In genomic region chr14:102362545-102363181, GRCh38 we compare ENCODE assay signal across 8 cellular contexts. TPM values are rescaled to one million over a fixed set of nuclear protein-coding genes. Genes with fewer than 3 reads are reported as not detected.
A peak's percentile ranks its signal among the peaks of the same experiment; 100 is the strongest.
DNase-seq lines count a peak whose midpoint lies in the region; TF ChIP-seq lines count a peak whose summit lies in the region.

Gene CINP, minus strand, starts transcription at chr14:102362890. Its CDS starts 39 bp downstream, at chr14:102362851.
Gene TECPR2, plus strand, starts transcription at chr14:102362941. Its CDS starts 13,781 bp downstream, at chr14:102376722.

- TF ChIP-seq CTCF in H9 (conservative IDR thresholded peaks at IDR 0.05) (no peak), nephron progenitor cell (IDR thresholded peaks at IDR 0.05) (no peak)

- no peak within 1 kb of the TSS for H2BK5ac ChIP-seq in H9 (ENCODE audit: insufficient read length, low read length)

- no peaks in the 10 kb centered on the region; the same call in 1 of the 2 replicates for H3K36me3 ChIP-seq in MG63

- no peak within 1 kb of the TSS for H2BK12ac ChIP-seq in H9 (ENCODE audit: insufficient read length, low read depth, low read length)

- no peaks in the 10 kb centered on the region; the same call in 1 of the 2 replicates for H3K79me2 ChIP-seq in H9 (ENCODE audit: insufficient read depth, low read length)

- peak within 1 kb of the TSS; percentile 89 for H3K4me3 ChIP-seq in MG63

- H3K79me1 ChIP-seq in H9 (ENCODE audit: insufficient read depth, low read depth, low read length, poor library complexity, severe bottlenecking) = peaks cover 3% of the 10 kb centered on the region

- H3K56ac ChIP-seq in H9 (ENCODE audit: insufficient read length, low read depth, low read length) = no peak within 1 kb of the TSS

- H3K4me1 Mint-ChIP-seq in H9 (peaks cover 6 to 10% of the 10 kb centered on the region in 2 experiments), nephron progenitor cell (peaks cover 15% of the 10 kb centered on the region)
- peaks cover 36% of the 10 kb centered on the region for H3K4me1 Mint-ChIP-seq in stimulated activated naive CD8-positive, alpha-beta T cell treated with anti-CD3 and anti-CD28 coated beads, Interleukin-15, Interleukin-2, amounts not matched to agents 100 ng/mL and 50 ng/mL, for 24 hours (ENCODE audit: low read depth)

- peaks cover 5% of the 10 kb centered on the region; the same call in 1 of the 2 replicates for H3K4me1 ChIP-seq in H9 (ENCODE audit: insufficient read depth, low read length)

- no peak within 1 kb of the TSS; the same call in 1 of the 2 replicates for H3K14ac ChIP-seq in H9 (ENCODE audit: insufficient read depth, low read length)

- H2BK120ac ChIP-seq in H9 (ENCODE audit: low read depth, low read length, poor library complexity, severe bottlenecking) = no peak within 1 kb of the TSS

- no peak within 1 kb of the TSS for H3K4ac ChIP-seq in H9 (ENCODE audit: low read depth, low read length)

- DNase-seq in ELR (ENCODE audit: low read depth) (peak; percentile 99), H9 (peak; percentile 97), MG63 (peak; percentile 95), SHP77 (lab: John Stamatoyannopoulos, UW) (peak; percentile 84 to 97), fibroblast of the conjunctiva (ENCODE audit: low read depth) (peak; percentile 92), nephron progenitor cell (peak; percentile 99)
- DNase-seq in activated effector memory CD4-positive, alpha-beta T cell treated with anti-CD3 and anti-CD28 coated beads, Interleukin-2, amount 50 U/mL, for 16 hours = peak; percentile 98

- H3K27me3 ChIP-seq in H9 (ENCODE audit: insufficient read depth, low read length) (no peaks in the 10 kb centered on the region), MG63 (no peaks in the 10 kb centered on the region)

- H3T11ph ChIP-seq in H9 (ENCODE audit: low read length) = no peak within 1 kb of the TSS

- no peak within 1 kb of the TSS for H2AFZ ChIP-seq in H9 (ENCODE audit: low read length)

- H3K9me3 Mint-ChIP-seq in H9 (no peaks in the 10 kb centered on the region), nephron progenitor cell (no peaks in the 10 kb centered on the region)
- H3K9me3 Mint-ChIP-seq in stimulated activated naive CD8-positive, alpha-beta T cell treated with anti-CD3 and anti-CD28 coated beads, Interleukin-15, Interleukin-2, amounts not matched to agents 100 ng/mL and 50 ng/mL, for 24 hours = no peaks in the 10 kb centered on the region

- H4K20me1 ChIP-seq in H9 (ENCODE audit: control insufficient read depth, insufficient read depth, insufficient read length) = no peaks in the 10 kb centered on the region

- H3K27ac Mint-ChIP-seq in H9 (peak within 1 kb of the TSS in 2 of 3 experiments; percentile 63 to 91; a peak in 3 of 7 replicates), nephron progenitor cell (peak within 1 kb of the TSS; percentile 75)
- peak within 1 kb of the TSS; percentile 98 for H3K27ac Mint-ChIP-seq in stimulated activated naive CD8-positive, alpha-beta T cell treated with anti-CD3 and anti-CD28 coated beads, Interleukin-15, Interleukin-2, amounts not matched to agents 100 ng/mL and 50 ng/mL, for 24 hours

- H3K23me2 ChIP-seq in H9 (ENCODE audit: insufficient read length, low read depth, low read length, poor library complexity, severe bottlenecking) = peaks cover 12% of the 10 kb centered on the region

- H3K36me3 Mint-ChIP-seq in H9 (ENCODE audit: insufficient read depth in 1 of 3, low read depth in 3 of 3) = peaks cover 0 to 10% (median 7%) of the 10 kb centered on the region in 3 experiments; a peak in 3 of 7 replicates
- peaks cover 8% of the 10 kb centered on the region for H3K36me3 Mint-ChIP-seq in nephron progenitor cell (ENCODE audit: low read depth)
- H3K36me3 Mint-ChIP-seq in stimulated activated naive CD8-positive, alpha-beta T cell treated with anti-CD3 and anti-CD28 coated beads, Interleukin-15, Interleukin-2, amounts not matched to agents 100 ng/mL and 50 ng/mL, for 24 hours (ENCODE audit: low read depth) = peaks cover 24% of the 10 kb centered on the region

- H3K4me3 Mint-ChIP-seq in H9 = peak within 1 kb of the TSS in 1 of 2 experiments; percentile 94; a peak in 3 of 5 replicates
- H3K4me3 Mint-ChIP-seq in nephron progenitor cell = peak within 1 kb of the TSS; percentile 94
- H3K4me3 Mint-ChIP-seq in stimulated activated naive CD8-positive, alpha-beta T cell treated with anti-CD3 and anti-CD28 coated beads, Interleukin-15, Interleukin-2, amounts not matched to agents 100 ng/mL and 50 ng/mL, for 24 hours = peak within 1 kb of the TSS; percentile 93

- no peak within 1 kb of the TSS for H2AK5ac ChIP-seq in H9 (ENCODE audit: insufficient read length, low read length)

- no peak within 1 kb of the TSS for H3K27ac ChIP-seq in H9 (ENCODE audit: insufficient read length, low read depth, low read length)

- H4K8ac ChIP-seq in H9 (replicated peaks; ENCODE audit: insufficient read length, low read depth, low read length) = no peak within 1 kb of the TSS

- H3K9me3 ChIP-seq in H9 (ENCODE audit: control insufficient read depth, low read depth, low read length) (no peaks in the 10 kb centered on the region), MG63 (no peaks in the 10 kb centered on the region)

- peak within 1 kb of the TSS; percentile 45 for H3K18ac ChIP-seq in H9 (ENCODE audit: insufficient read length, low read depth, low read length)

- H4K5ac ChIP-seq in H9 (ENCODE audit: insufficient read length, low read depth, low read length) = no peak within 1 kb of the TSS

- H3K27me3 Mint-ChIP-seq in H9 (ENCODE audit: low read depth) (no peaks in the 10 kb centered on the region), nephron progenitor cell (ENCODE audit: low read depth, poor library complexity) (no peaks in the 10 kb centered on the region)
- H3K27me3 Mint-ChIP-seq in stimulated activated naive CD8-positive, alpha-beta T cell treated with anti-CD3 and anti-CD28 coated beads, Interleukin-15, Interleukin-2, amounts not matched to agents 100 ng/mL and 50 ng/mL, for 24 hours = no peaks in the 10 kb centered on the region

- no peak within 1 kb of the TSS for H3K23ac ChIP-seq in H9 (ENCODE audit: insufficient read length, low read depth, low read length)

- H2BK20ac ChIP-seq in H9 (ENCODE audit: low read depth, low read length, poor library complexity, severe bottlenecking) = no peak within 1 kb of the TSS

- no peak within 1 kb of the TSS for H4K91ac ChIP-seq in H9 (ENCODE audit: insufficient read length, low read depth, low read length)

- no CpG with 5 or more reads among the region's 58 CpGs for WGBS in H9 (ENCODE audit: extremely low coverage, insufficient read length, low lambda C conversion rate)

- no peak within 1 kb of the TSS for H2BK15ac ChIP-seq in H9 (ENCODE audit: low read depth, low read length)

- peak within 1 kb of the TSS; percentile 94 for H3K4me2 ChIP-seq in H9 (ENCODE audit: insufficient read depth, insufficient read length, low read length)

- H3K9ac ChIP-seq in H9 (ENCODE audit: extremely low read depth, insufficient read length, low read length) = peak within 1 kb of the TSS; percentile 82

RNA-seq across cellular contexts. Expression of gene CINP, which starts in this region (rescaled TPM):
- 39.3 and 39.5 TPM in 2 replicates for total RNA-seq in H9 (2021)
- total RNA-seq in MG63 (2014; rRNA removed; shearing (Covaris generic); ENCODE audit: low replicate concordance) = 57.7 and 68.8 TPM in 2 replicates

RNA-seq across cellular contexts. Expression of gene TECPR2, which starts in this region (rescaled TPM):
- 15.0 and 15.4 TPM in 2 replicates for total RNA-seq in H9 (2021)
- total RNA-seq in MG63 (2014; rRNA removed; shearing (Covaris generic); ENCODE audit: low replicate concordance) = 1.6 and 5.1 TPM in 2 replicates
